15 cellular contexts compared by ENCODE assay signal in genomic region chr5:1729641-1730486, GRCh38.
A peak's percentile ranks its signal among the peaks of the same experiment; 100 is the strongest.
DNase-seq lines count a peak whose midpoint lies in the region; ATAC-seq, FAIRE-seq and TF ChIP-seq lines count a peak whose summit lies in the region.
"Had no signal": no experiment of that assay in that cellular context is flagged by ENCODE, and none has a peak within 500 bp of the region (broad histone marks: within the 10 kb centered on the region; RNA-seq: fewer than 3 reads in every experiment).

No MANE protein-coding gene starts in this region.

- ATAC-seq in DND-41 (ENCODE audit: insufficient read depth, low read depth), result no peak
- no peak for ATAC-seq in HG02870 (IDR thresholded peaks at IDR 0.05; ENCODE audit: unreplicated experiment)
- ATAC-seq in GM21526 (IDR thresholded peaks at IDR 0.05; ENCODE audit: low FRiP score, unreplicated experiment), result no peak
- ATAC-seq: activated CD4-positive, CD25-positive, alpha-beta regulatory T cell treated with anti-CD3 and anti-CD28 coated beads, Interleukin-2, amount 50 U/mL, for 24 hours; naive thymus-derived CD8-positive, alpha-beta T cell had no signal

- no peak overlapping the region for H3K9ac ChIP-seq in BLaER1
- no peak overlapping the region for H3K9ac ChIP-seq in DND-41 (ENCODE audit: low read depth, low read length)
- no peak overlapping the region for H3K9ac ChIP-seq in kidney (ENCODE audit: low read length in 2 of 2)

- H3K36me3 Mint-ChIP-seq in T-helper 2 cell treated with Interferon-gamma antibody and Interleukin-4, amounts not matched to agents 5 μg/mL and 100 μg/mL, for 36 hours (ENCODE audit: low read depth), result no peaks in the 10 kb centered on the region
- H3K36me3 Mint-ChIP-seq: activated naive CD8-positive, alpha-beta T cell; naive thymus-derived CD8-positive, alpha-beta T cell had no signal

- H3K4me1 ChIP-seq in BLaER1, result peaks cover 11% of the 10 kb centered on the region
- H3K4me1 ChIP-seq in DND-41 (ENCODE audit: insufficient read depth, low read length), result no peaks in the 10 kb centered on the region
- H3K4me1 ChIP-seq in kidney (ENCODE audit: control insufficient read depth in 1 of 2, insufficient read depth in 1 of 2, low read depth in 1 of 2, low read length in 2 of 2), result no peaks in the 10 kb centered on the region
- no peaks in the 10 kb centered on the region for H3K4me1 ChIP-seq in prostate gland (replicated peaks)

- H3K9me3 ChIP-seq in BLaER1 (no peaks in the 10 kb centered on the region), DND-41 (ENCODE audit: insufficient read depth, low read length, severe bottlenecking) (no peaks in the 10 kb centered on the region), kidney (ENCODE audit: control insufficient read depth in 1 of 2, low read length in 2 of 2) (no peaks in the 10 kb centered on the region), prostate gland (no peaks in the 10 kb centered on the region)
- H3K9me3 ChIP-seq: esophagus muscularis mucosa had no signal

- no peak overlapping the region for H3K4me3 ChIP-seq in BLaER1
- no peak overlapping the region for H3K4me3 ChIP-seq in DND-41 (ENCODE audit: low read depth in 1 of 2, low read length in 2 of 2)
- H3K4me3 ChIP-seq in kidney (ENCODE audit: low read length in 2 of 2), result no peak overlapping the region
- H3K4me3 ChIP-seq in prostate gland, result no peak overlapping the region
- H3K4me3 ChIP-seq: esophagus muscularis mucosa had no signal

- H4K20me1 ChIP-seq in BLaER1 (no peaks in the 10 kb centered on the region), DND-41 (ENCODE audit: insufficient read depth, low read length) (no peaks in the 10 kb centered on the region)

- no peak for FAIRE-seq in kidney (lab: Jason Lieb, UNC)

- TF ChIP-seq CTCF in DND-41 (IDR thresholded peaks at IDR 0.05; ENCODE audit: borderline replicate concordance, extremely low read depth, low read length, poor library complexity, severe bottlenecking), result no peak
- no peak for TF ChIP-seq CTCF in kidney (IDR thresholded peaks at IDR 0.05; ENCODE audit: borderline replicate concordance, extremely low read depth, insufficient read depth)
- TF ChIP-seq CTCF in prostate gland (IDR thresholded peaks at IDR 0.05), result no peak

- DNase-seq in DND-41 (peak; percentile 1), kidney (peak; percentile 64), prostate gland (ENCODE audit: low spot score) (peak; percentile 1)
- no peak for DNase-seq in T-helper 2 cell treated with Interferon-gamma antibody and Interleukin-4, amounts not matched to agents 5 μg/mL and 100 μg/mL, for 36 hours (ENCODE audit: low spot score)
- DNase-seq: brain microvascular endothelial cell, mammary epithelial cell, NCI-H1930, NCI-H510A treated with DMSO at 0.1 percent for 48 hours had no signal

- no peaks in the 10 kb centered on the region for H3K27me3 Mint-ChIP-seq in T-helper 2 cell treated with Interferon-gamma antibody and Interleukin-4, amounts not matched to agents 5 μg/mL and 100 μg/mL, for 36 hours (ENCODE audit: low read depth)
- H3K27me3 Mint-ChIP-seq: activated naive CD8-positive, alpha-beta T cell had no signal

- H3K27me3 ChIP-seq in BLaER1 (no peaks in the 10 kb centered on the region), DND-41 (ENCODE audit: insufficient read depth, low read length, poor library complexity) (no peaks in the 10 kb centered on the region), prostate gland (replicated peaks; ENCODE audit: insufficient read depth) (no peaks in the 10 kb centered on the region)
- H3K27me3 ChIP-seq: brain microvascular endothelial cell had no signal

- H3K79me2 ChIP-seq in DND-41 (ENCODE audit: insufficient read depth, low read length), result no peaks in the 10 kb centered on the region

- peak overlapping the region; percentile 69 for H3K4me2 ChIP-seq in BLaER1
- H3K4me2 ChIP-seq in DND-41 (ENCODE audit: insufficient read depth, low read length), result no peak overlapping the region

- H3K36me3 ChIP-seq in BLaER1 (no peaks in the 10 kb centered on the region), DND-41 (ENCODE audit: insufficient read depth, low read length) (no peaks in the 10 kb centered on the region), kidney (ENCODE audit: control insufficient read depth in 1 of 2, insufficient read depth in 2 of 2, low read length in 2 of 2) (no peaks in the 10 kb centered on the region), prostate gland (no peaks in the 10 kb centered on the region)
- H3K36me3 ChIP-seq: brain microvascular endothelial cell, esophagus muscularis mucosa had no signal

- TF ChIP-seq POLR2A in prostate gland (IDR thresholded peaks at IDR 0.05), result no peak

- 80% methylated on average over 40 of the region's 40 CpGs for whole genome bisulfite sequencing in prostate gland

- no peak overlapping the region for H2AFZ ChIP-seq in DND-41 (ENCODE audit: low read depth, low read length)

- no peaks in the 10 kb centered on the region for H3K4me1 Mint-ChIP-seq in T-helper 2 cell treated with Interferon-gamma antibody and Interleukin-4, amounts not matched to agents 5 μg/mL and 100 μg/mL, for 36 hours (ENCODE audit: low read depth)

- intact Hi-C loops in kidney (cut with DNase I) (no loop called here), prostate gland (cut with DNase I) (no loop called here)

- H3K27ac ChIP-seq in BLaER1 (0 out of 2 replicates have a peak overlapping the region, but pooled peaks have one; percentile 22), DND-41 (ENCODE audit: low read length) (no peak overlapping the region), kidney (ENCODE audit: low read depth in 2 of 2, low read length in 2 of 2) (no peak overlapping the region), prostate gland (no peak overlapping the region)
- H3K27ac ChIP-seq: brain microvascular endothelial cell, esophagus muscularis mucosa had no signal

- H3K9me3 Mint-ChIP-seq in T-helper 2 cell treated with Interferon-gamma antibody and Interleukin-4, amounts not matched to agents 5 μg/mL and 100 μg/mL, for 36 hours, result no peaks in the 10 kb centered on the region
- H3K9me3 Mint-ChIP-seq: naive thymus-derived CD8-positive, alpha-beta T cell had no signal

- no peak overlapping the region for H3K27ac Mint-ChIP-seq in T-helper 2 cell treated with Interferon-gamma antibody and Interleukin-4, amounts not matched to agents 5 μg/mL and 100 μg/mL, for 36 hours
- H3K27ac Mint-ChIP-seq: activated naive CD8-positive, alpha-beta T cell; naive thymus-derived CD8-positive, alpha-beta T cell had no signal

- no peak overlapping the region for H3K4me3 Mint-ChIP-seq in T-helper 2 cell treated with Interferon-gamma antibody and Interleukin-4, amounts not matched to agents 5 μg/mL and 100 μg/mL, for 36 hours
- H3K4me3 Mint-ChIP-seq: activated naive CD8-positive, alpha-beta T cell; naive thymus-derived CD8-positive, alpha-beta T cell had no signal
